ENCODE assay signal across 21 cellular contexts in the genomic region with DNA sequence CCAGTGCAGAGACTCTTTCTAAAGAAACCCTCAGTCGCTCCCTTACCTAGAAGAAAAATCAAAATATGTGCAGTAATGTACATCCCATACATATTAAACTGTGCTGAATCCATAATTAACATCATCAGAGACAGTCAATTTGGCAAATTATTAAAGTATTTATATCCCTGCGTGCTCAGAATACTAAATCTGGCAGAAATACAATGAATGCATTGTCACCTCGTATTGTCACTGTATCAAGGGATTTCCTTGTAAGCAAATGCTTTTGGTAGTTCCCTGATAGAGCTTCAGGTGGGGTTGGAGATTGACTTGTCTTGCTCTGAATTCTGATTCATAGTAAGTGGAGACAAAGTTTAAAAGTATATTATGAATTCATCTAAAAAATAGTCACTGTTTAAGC.
"Had no signal": no experiment of that assay in that cellular context is flagged by ENCODE, and none has a peak within 500 bp of the region (broad histone marks: within the 10 kb centered on the region; RNA-seq: fewer than 3 reads in every experiment).

No MANE protein-coding gene starts in this region.

- H3K36me3 ChIP-seq: gastrocnemius medialis, ovary, right lobe of liver, thyroid gland had no signal

- H3K4me1 ChIP-seq: gastrocnemius medialis, right lobe of liver, thyroid gland had no signal

- H3K27ac ChIP-seq: epithelial cell of prostate, gastrocnemius medialis, ovary, right lobe of liver, thyroid gland had no signal

- H3K9me3 Mint-ChIP-seq: endodermal cell; stimulated activated naive CD8-positive, alpha-beta T cell treated with anti-CD3 and anti-CD28 coated beads, Interleukin-15, amount 100 ng/mL, for 72 hours; type B pancreatic cell had no signal

- H3K9me3 ChIP-seq: gastrocnemius medialis, ovary, right lobe of liver, thyroid gland had no signal

- H3K27me3 Mint-ChIP-seq: stimulated activated naive CD8-positive, alpha-beta T cell treated with anti-CD3 and anti-CD28 coated beads, Interleukin-15, amount 100 ng/mL, for 72 hours; type B pancreatic cell had no signal

- ATAC-seq: esophagus mucosa; gastrocnemius medialis; left lobe of liver; natural killer cell; right lobe of liver; stimulated activated naive CD8-positive, alpha-beta T cell treated with anti-CD3 and anti-CD28 coated beads, Interleukin-15, amount 100 ng/mL, for 72 hours had no signal

- H3K4me3 ChIP-seq: gastrocnemius medialis, ovary, right lobe of liver, thyroid gland had no signal

- H3K27me3 ChIP-seq: gastrocnemius medialis, ovary, right lobe of liver, thyroid gland had no signal

- H3K4me1 Mint-ChIP-seq: endodermal cell; natural killer cell; stimulated activated naive CD8-positive, alpha-beta T cell treated with anti-CD3 and anti-CD28 coated beads, Interleukin-15, amount 100 ng/mL, for 72 hours had no signal

- H3K36me3 Mint-ChIP-seq: natural killer cell, type B pancreatic cell had no signal

- H3K27ac Mint-ChIP-seq: endodermal cell; natural killer cell; stimulated activated naive CD8-positive, alpha-beta T cell treated with anti-CD3 and anti-CD28 coated beads, Interleukin-15, amount 100 ng/mL, for 72 hours; type B pancreatic cell had no signal

- H3K4me3 Mint-ChIP-seq: endodermal cell; natural killer cell; stimulated activated naive CD8-positive, alpha-beta T cell treated with anti-CD3 and anti-CD28 coated beads, Interleukin-15, amount 100 ng/mL, for 72 hours; type B pancreatic cell had no signal

- DNase-seq: central memory CD4-positive, alpha-beta T cell; effector CD8-positive, alpha-beta T cell; endodermal cell; foreskin fibroblast; gastrocnemius medialis; glutamatergic neuron; kidney; natural killer cell; occipital lobe; ovary; right lobe of liver; small intestine; stimulated activated CD4-positive, alpha-beta T cell treated with anti-CD3 and anti-CD28 coated beads, Interleukin-15, amount 100 ng/mL, for 24 hours; stimulated activated CD4-positive, alpha-beta T cell treated with anti-CD3 and anti-CD28 coated beads, Interleukin-2, amount 100 ng/mL, for 48 hours; stimulated activated naive CD4-positive, alpha-beta T cell; stimulated activated naive CD8-positive, alpha-beta T cell treated with anti-CD3 and anti-CD28 coated beads, Interleukin-15, amount 100 ng/mL, for 72 hours; thyroid gland had no signal
